ENCODE assay signal across 9 cellular contexts in genomic region chr22:23749747-23750373, GRCh38. TPM values are rescaled to one million over a fixed set of nuclear protein-coding genes. Genes with fewer than 3 reads are reported as not detected.
A peak's percentile ranks its signal among the peaks of the same experiment; 100 is the strongest.
DNase-seq lines count a peak whose midpoint lies in the region; FAIRE-seq and TF ChIP-seq lines count a peak whose summit lies in the region.
"Had no signal": no experiment of that assay in that cellular context is flagged by ENCODE, and none has a peak within 500 bp of the region (broad histone marks: within the 10 kb centered on the region; RNA-seq: fewer than 3 reads in every experiment).

No MANE protein-coding gene starts in this region.

- FAIRE-seq in H1 (lab: Jason Lieb, UNC) = no peak

- H2BK15ac ChIP-seq in H1 (ENCODE audit: low read length) = no peak overlapping the region

- CTCF ChIA-PET in H1 (lab: Charles Lee; ENCODE audit: partially characterized antibody) = interaction anchor here (1.3 to 1.7 kb wide), 2 partner anchors 17 to 19 kb away, joined by 4 to 5 read pairs; partner anchors contain the start of gene CHCHD10

- H3K14ac ChIP-seq in H1 (ENCODE audit: insufficient read length) = no peak overlapping the region

- H3K4me1 ChIP-seq in H1 (replicated peaks in 1 of 4; ENCODE audit: control insufficient read depth in 3 of 4, insufficient read depth in 4 of 4, low read length in 3 of 4) (peaks cover 0 to 6% (median 2%) of the 10 kb centered on the region in 4 experiments; a peak in 3 of 7 replicates), prostate gland (replicated peaks) (peaks cover 2% of the 10 kb centered on the region)

- TF ChIP-seq POLR2A in H1 (IDR thresholded peaks at IDR 0.05; ENCODE audit: control extremely low read depth in 1 of 2, low read depth in 2 of 2, low read length in 2 of 2) (no peak), prostate gland (IDR thresholded peaks at IDR 0.05) (no peak)

- POLR2A ChIA-PET in H1 (lab: Charles Lee; ENCODE audit: partially characterized antibody) = interaction anchor here (0.8 to 1.6 kb wide), 5 partner anchors 9 to 32 kb away, joined by 3 to 4 read pairs (median 3); no protein-coding TSS in a partner anchor

- no peak for TF ChIP-seq EP300 in H1 (IDR thresholded peaks at IDR 0.05; ENCODE audit: borderline replicate concordance in 1 of 2, low read depth in 2 of 2, low read length in 2 of 2)

- H4K91ac ChIP-seq in H1 (replicated peaks; ENCODE audit: insufficient read length, low read length) = no peak overlapping the region

- peaks cover 0 to under 1% (median 0%) of the 10 kb centered on the region in 4 experiments; a peak in 2 of 8 replicates for H3K36me3 ChIP-seq in H1 (ENCODE audit: control insufficient read depth in 2 of 4, insufficient read depth in 4 of 4, low read length in 3 of 4)
- H3K36me3 ChIP-seq in prostate gland = peaks cover 0 to 4% of the 10 kb centered on the region in 2 donors

- H2BK120ac ChIP-seq in H1 (replicated peaks; ENCODE audit: low read depth, low read length) = no peak overlapping the region

- H3K18ac ChIP-seq in H1 (ENCODE audit: extremely low read depth, low read length) = no peak overlapping the region

- H3K79me1 ChIP-seq in H1 (ENCODE audit: low read depth, low read length) = no peaks in the 10 kb centered on the region

- H2AFZ ChIP-seq in H1 (ENCODE audit: low read length) = no peak overlapping the region

- peaks cover 11% of the 10 kb centered on the region; the same call in 1 of the 2 replicates for H3K23me2 ChIP-seq in H1 (ENCODE audit: low read depth, low read length)

- no peak overlapping the region for H2BK20ac ChIP-seq in H1 (ENCODE audit: low read length)

- H3K27me3 ChIP-seq in H1 (replicated peaks in 1 of 4; ENCODE audit: control insufficient read depth in 3 of 4, extremely low read depth in 1 of 4, insufficient read depth in 3 of 4, low read length in 3 of 4) (no peaks in the 10 kb centered on the region), prostate gland (replicated peaks; ENCODE audit: insufficient read depth) (no peaks in the 10 kb centered on the region)

- no peaks in the 10 kb centered on the region for H4K20me1 ChIP-seq in H1 (replicated peaks in 1 of 2; ENCODE audit: control insufficient read depth in 1 of 2, insufficient read depth in 2 of 2, low read length in 2 of 2)

- no peak overlapping the region; the same call in 1 of the 2 replicates for H2BK12ac ChIP-seq in H1 (ENCODE audit: low read depth, low read length)

- 0 out of 7 replicates have a peak overlapping the region, but pooled peaks of 1 of the 4 experiments have one; percentile 19 for H3K9ac ChIP-seq in H1 (replicated peaks in 1 of 4; ENCODE audit: extremely low read depth in 1 of 4, low read depth in 3 of 4, low read length in 3 of 4)

- H3K27ac ChIP-seq in H1 (ENCODE audit: low read depth, low read length) = no peak overlapping the region
- H3K27ac ChIP-seq in prostate gland = no peak overlapping the region

- whole genome bisulfite sequencing in H1 (ENCODE audit: extremely low coverage in 1 of 2, insufficient coverage in 1 of 2, insufficient read length in 1 of 2, insufficient replicate concordance in 2 of 2, low coverage in 1 of 2, low lambda C conversion rate in 2 of 2, missing lambda C conversion rate in 1 of 2), 2 experiments = 89% methylated on average over 13 of the region's 13 CpGs; no CpG with 5 or more reads in 1 of the 2 experiments
- WGBS in prostate gland = 31% methylated on average over 13 of the region's 13 CpGs

- H2BK5ac ChIP-seq in H1 (ENCODE audit: low read depth, low read length) = no peak overlapping the region

- TF ChIP-seq CTCF in GM12865 (IDR thresholded peaks at IDR 0.05; ENCODE audit: insufficient read depth, low read depth, low read length, missing control alignments) (no peak), H1 (IDR thresholded peaks at IDR 0.05; ENCODE audit: control extremely low read depth in 1 of 3, insufficient read depth in 1 of 3, low read depth in 1 of 3, low read length in 3 of 3) (no peak), prostate gland (IDR thresholded peaks at IDR 0.05) (no peak)

- no peaks in the 10 kb centered on the region for H3K9me3 ChIP-seq in H1 (ENCODE audit: insufficient read depth in 2 of 2, low read depth in 1 of 2, low read length in 1 of 2)
- H3K9me3 ChIP-seq in prostate gland = no peaks in the 10 kb centered on the region

- no peak overlapping the region for H4K5ac ChIP-seq in H1 (ENCODE audit: insufficient read length, low read depth, low read length)

- TF ChIP-seq RAD21 in H1 (IDR thresholded peaks at IDR 0.05 in 1 of 2, conservative IDR thresholded peaks at IDR 0.05 in 1 of 2; ENCODE audit: low read depth in 2 of 2, low read length in 2 of 2) = no peak

- H3K79me2 ChIP-seq in H1 (ENCODE audit: control insufficient read depth in 1 of 2, insufficient read depth in 2 of 2, low read length in 2 of 2) = no peaks in the 10 kb centered on the region

- H3K4me3 ChIP-seq in GM12865 (ENCODE audit: low read depth, low read length) = peak overlapping the region; percentile 85
- H3K4me3 ChIP-seq in H1 (ENCODE audit: extremely low read depth in 1 of 4, insufficient read depth in 2 of 4, low read depth in 3 of 4, low read length in 4 of 4) = peak overlapping the region in 2 of 4 experiments; percentile 59 to 75; a peak in 3 of 8 replicates
- peak overlapping the region; percentile 66 to 80 for H3K4me3 ChIP-seq in prostate gland

- no peak overlapping the region for H3K23ac ChIP-seq in H1 (ENCODE audit: insufficient read length)

- DNase-seq in GM12865 (ENCODE audit: low read depth) (no peak), NOMO-1 (lab: John Stamatoyannopoulos, UW; ENCODE audit: unreplicated experiment in 2 of 2) (peak; percentile 36 to 71), H1 (ENCODE audit: low read depth in 1 of 2, low spot score in 2 of 2) (no peak), prostate gland (ENCODE audit: low spot score) (no peak), A172 (ENCODE audit: low spot score) (no peak), hypothalamus (lab: John Stamatoyannopoulos, UW) (no peak), NCI-H1436 (lab: John Stamatoyannopoulos, UW) (no peak)
- no peak for DNase-seq in stimulated activated CD4-positive, alpha-beta T cell treated with anti-CD3 and anti-CD28 coated beads, Interleukin-4, amount 100 ng/mL, for 24 hours
- DNase-seq: stimulated activated CD4-positive, alpha-beta T cell treated with anti-CD3 and anti-CD28 coated beads, Interleukin-12 subunit alpha, Interleukin-12 subunit beta, amount 100 ng/mL, for 4 hours had no signal

- no peak overlapping the region for H3K4ac ChIP-seq in H1 (replicated peaks; ENCODE audit: insufficient read length, low read depth, low read length)

- peak overlapping the region; percentile 34 for H3K56ac ChIP-seq in H1 (replicated peaks; ENCODE audit: insufficient read length, low read depth, low read length)

- intact Hi-C loops in prostate gland (cut with DNase I) = no loop called here

- no peak overlapping the region for H4K8ac ChIP-seq in H1 (ENCODE audit: extremely low read depth, insufficient read depth, low read length)

- no peak overlapping the region for H2AK5ac ChIP-seq in H1 (ENCODE audit: low read depth, low read length)

- H3K4me2 ChIP-seq in H1 (ENCODE audit: insufficient read depth in 1 of 2, low read depth in 2 of 2, low read length in 2 of 2) = peak overlapping the region; percentile 74 to 95; a peak in 3 of 4 replicates

RNA-seq across cellular contexts. Expression of gene ZNF70, which starts 1.1 kb away (rescaled TPM):
- 2.6 and 3.2 TPM in 2 replicates for total RNA-seq in H1 (2021; fragmentation: NEBNext Ultra II Directional; extraction: Animal tissue kit (Norgen Biotek cat#: 25700))
- polyA plus RNA-seq in H1 (2011; rRNA removed) = 1.1 and 1.2 TPM in 2 replicates
- 0.89 TPM for polyA plus RNA-seq in H1 (2011; cell fraction: cytosol; rRNA removed)
- 2.0 TPM for polyA plus RNA-seq in H1 (2011; cell fraction: nucleus; rRNA removed)
- polyA plus RNA-seq in H1 (2012, experiment 1 of 2) = 1.2 to 1.7 TPM (median 1.3 TPM) in 4 replicates
- polyA plus RNA-seq in H1 (2012, experiment 2 of 2) = 1.00 TPM
- polyA plus RNA-seq in H1 (2013, experiment 1 of 2) = 1.6 TPM
- 1.5 TPM for polyA plus RNA-seq in H1 (2013, experiment 2 of 2)
- 2.6 and 2.7 TPM in 2 replicates for polyA minus RNA-seq in H1 (2011; rRNA and poly(A)+ RNA removed)
- polyA minus RNA-seq in H1 (2011; cell fraction: cytosol; rRNA and poly(A)+ RNA removed) = 1.5 TPM
- polyA minus RNA-seq in H1 (2011; cell fraction: nucleus; rRNA and poly(A)+ RNA removed) = 2.0 TPM
- 1 to 10 TPM; 5.2 to 8.1 TPM for total RNA-seq in prostate gland
- total RNA-seq in A172 (2014; rRNA removed; shearing (Covaris generic)) = 1.7 TPM in 2 replicates

RNA-seq across cellular contexts. Expression of gene VPREB3, which starts 4.4 kb away (rescaled TPM):
- 0.52 and 0.77 TPM in 2 replicates for total RNA-seq in H1 (2021; fragmentation: NEBNext Ultra II Directional; extraction: Animal tissue kit (Norgen Biotek cat#: 25700))
- 4.0 and 4.6 TPM in 2 replicates for polyA plus RNA-seq in H1 (2011; rRNA removed)
- 1.8 TPM for polyA plus RNA-seq in H1 (2011; cell fraction: cytosol; rRNA removed)
- polyA plus RNA-seq in H1 (2011; cell fraction: nucleus; rRNA removed) = 1.6 TPM
- polyA plus RNA-seq in H1 (2012, experiment 1 of 2) = 0.51 to 1.8 TPM (median 0.82 TPM) in 3 of 4 replicates, not detected in the other
- 1.7 TPM for polyA plus RNA-seq in H1 (2012, experiment 2 of 2)
- 0.99 TPM for polyA plus RNA-seq in H1 (2013, experiment 1 of 2)
- polyA plus RNA-seq in H1 (2013, experiment 2 of 2) = 1.3 TPM
- 0.98 and 1.1 TPM in 2 replicates for polyA minus RNA-seq in H1 (2011; rRNA and poly(A)+ RNA removed)
- polyA minus RNA-seq in H1 (2011; cell fraction: cytosol; rRNA and poly(A)+ RNA removed) = 2.9 TPM
- 2.1 TPM for polyA minus RNA-seq in H1 (2011; cell fraction: nucleus; rRNA and poly(A)+ RNA removed)
- total RNA-seq in prostate gland = not detected
- not detected in 2 replicates for total RNA-seq in A172 (2014; rRNA removed; shearing (Covaris generic))

RNA-seq across cellular contexts. Expression of gene C22orf15, which starts 12.9 kb away (rescaled TPM):
- 2.3 and 4.9 TPM in 2 replicates for total RNA-seq in H1 (2021; fragmentation: NEBNext Ultra II Directional; extraction: Animal tissue kit (Norgen Biotek cat#: 25700))
- 4.2 and 6.9 TPM in 2 replicates for polyA plus RNA-seq in H1 (2011; rRNA removed)
- 7.1 TPM for polyA plus RNA-seq in H1 (2011; cell fraction: cytosol; rRNA removed)
- 19.9 TPM for polyA plus RNA-seq in H1 (2011; cell fraction: nucleus; rRNA removed)
- 3.1 to 5.6 TPM (median 4.3 TPM) in 4 replicates for polyA plus RNA-seq in H1 (2012, experiment 1 of 2)
- 4.1 TPM for polyA plus RNA-seq in H1 (2012, experiment 2 of 2)
- polyA plus RNA-seq in H1 (2013, experiment 1 of 2) = 2.6 TPM
- polyA plus RNA-seq in H1 (2013, experiment 2 of 2) = 3.1 TPM
- polyA minus RNA-seq in H1 (2011; rRNA and poly(A)+ RNA removed) = 1.3 and 2.0 TPM in 2 replicates
- not detected for polyA minus RNA-seq in H1 (2011; cell fraction: cytosol; rRNA and poly(A)+ RNA removed)
- 2.2 TPM for polyA minus RNA-seq in H1 (2011; cell fraction: nucleus; rRNA and poly(A)+ RNA removed)
- total RNA-seq in prostate gland = not detected
- 0.26 and 0.40 TPM in 2 replicates for total RNA-seq in A172 (2014; rRNA removed; shearing (Covaris generic))

RNA-seq across cellular contexts. Expression of gene CHCHD10, which starts 17.9 kb away (rescaled TPM):
- total RNA-seq in H1 (2021; fragmentation: NEBNext Ultra II Directional; extraction: Animal tissue kit (Norgen Biotek cat#: 25700)) = 94.5 and 104 TPM in 2 replicates
- 58.3 and 109 TPM in 2 replicates for polyA plus RNA-seq in H1 (2011; rRNA removed)
- polyA plus RNA-seq in H1 (2011; cell fraction: cytosol; rRNA removed) = 40.4 TPM
- polyA plus RNA-seq in H1 (2011; cell fraction: nucleus; rRNA removed) = 99.4 TPM
- 92.7 to 174 TPM (median 154 TPM) in 4 replicates for polyA plus RNA-seq in H1 (2012, experiment 1 of 2)
- 107 TPM for polyA plus RNA-seq in H1 (2012, experiment 2 of 2)
- 237 TPM for polyA plus RNA-seq in H1 (2013, experiment 1 of 2)
- polyA plus RNA-seq in H1 (2013, experiment 2 of 2) = 229 TPM
- polyA minus RNA-seq in H1 (2011; rRNA and poly(A)+ RNA removed) = 30.5 and 40.0 TPM in 2 replicates
- 61.1 TPM for polyA minus RNA-seq in H1 (2011; cell fraction: cytosol; rRNA and poly(A)+ RNA removed)
- polyA minus RNA-seq in H1 (2011; cell fraction: nucleus; rRNA and poly(A)+ RNA removed) = 35.8 TPM
- 10 to 100 TPM; 17.3 to 59.3 TPM for total RNA-seq in prostate gland
- total RNA-seq in A172 (2014; rRNA removed; shearing (Covaris generic)) = 2.6 and 17.3 TPM in 2 replicates

RNA-seq across cellular contexts. Expression of gene MMP11, which starts 22.8 kb away (rescaled TPM):
- total RNA-seq in H1 (2021; fragmentation: NEBNext Ultra II Directional; extraction: Animal tissue kit (Norgen Biotek cat#: 25700)) = 9.6 and 10.2 TPM in 2 replicates
- polyA plus RNA-seq in H1 (2011; rRNA removed) = 18.3 and 29.7 TPM in 2 replicates
- polyA plus RNA-seq in H1 (2011; cell fraction: cytosol; rRNA removed) = 18.5 TPM
- 34.3 TPM for polyA plus RNA-seq in H1 (2011; cell fraction: nucleus; rRNA removed)
- 5.6 to 13.4 TPM (median 10.3 TPM) in 4 replicates for polyA plus RNA-seq in H1 (2012, experiment 1 of 2)
- 9.7 TPM for polyA plus RNA-seq in H1 (2012, experiment 2 of 2)
- 7.1 TPM for polyA plus RNA-seq in H1 (2013, experiment 1 of 2)
- polyA plus RNA-seq in H1 (2013, experiment 2 of 2) = 7.1 TPM
- 11.1 and 12.8 TPM in 2 replicates for polyA minus RNA-seq in H1 (2011; rRNA and poly(A)+ RNA removed)
- polyA minus RNA-seq in H1 (2011; cell fraction: cytosol; rRNA and poly(A)+ RNA removed) = 6.0 TPM
- polyA minus RNA-seq in H1 (2011; cell fraction: nucleus; rRNA and poly(A)+ RNA removed) = 9.4 TPM
- total RNA-seq in prostate gland = 10 to 100 TPM in 1 of 2 donors, 1 to 10 TPM in 1; 6.3 to 26.6 TPM
- total RNA-seq in A172 (2014; rRNA removed; shearing (Covaris generic)) = 8.2 and 10.3 TPM in 2 replicates

Comparison
In these comparisons a context has a peak if more than half of its experiments do, and no peak if none do; other contexts are left out.
1. DNase-seq: peak in NOMO-1 (2 of 2); none in GM12865 (single experiment), H1 (0 of 2), prostate gland (single experiment), stimulated activated CD4-positive, alpha-beta T cell treated with anti-CD3 and anti-CD28 coated beads, Interleukin-4, amount 100 ng/mL, for 24 hours (single experiment), A172 (single experiment), hypothalamus (0 of 51) and NCI-H1436 (single experiment).